ENCODE assay signal across 8 cellular contexts in genomic region chr1:110035236-110035752, GRCh38. TPM values are rescaled to one million over a fixed set of nuclear protein-coding genes. Genes with fewer than 3 reads are reported as not detected.
DNase-seq lines count a peak whose midpoint lies in the region; TF ChIP-seq lines count a peak whose summit lies in the region.

No MANE protein-coding gene starts in this region.

- H3K4ac ChIP-seq in mesendoderm (ENCODE audit: low read depth, low read length): no peak overlapping the region

- peaks cover 12% of the 10 kb centered on the region for H3K36me3 ChIP-seq in mesendoderm (ENCODE audit: control insufficient read depth, insufficient read depth, low read length)

- H3K79me1 ChIP-seq in mesendoderm (ENCODE audit: low read length): peaks cover 10% of the 10 kb centered on the region

- peaks cover 26% of the 10 kb centered on the region for H3K36me3 Mint-ChIP-seq in activated CD4-positive, alpha-beta T cell treated with anti-CD3 and anti-CD28 coated beads, Interleukin-2, amount 10 ng/mL, durations not matched to agents 24 days and 14 days (ENCODE audit: low read depth)
- peaks cover 25% of the 10 kb centered on the region for H3K36me3 Mint-ChIP-seq in MCF 10A (ENCODE audit: insufficient read depth, unreplicated experiment)

- POLR2A ChIA-PET in MCF 10A (lab: Yijun Ruan, JAX): interaction anchor here (0.6 to 3.4 kb wide), 15 partner anchors 9 to 486 kb away, joined by 3 to 24 read pairs (median 5); partner anchors contain the start of genes AHCYL1, GNAI3 and RBM15

- H2AK5ac ChIP-seq in mesendoderm (ENCODE audit: low read length): no peak overlapping the region

- no peak overlapping the region for H3K27ac ChIP-seq in mesendoderm (ENCODE audit: low read depth, low read length)

- no peak overlapping the region for H2BK5ac ChIP-seq in mesendoderm (ENCODE audit: low read length)

- no TSS peak for BruUV-seq in MCF 10A (replicated peaks; lab: Mats Ljungman, UMichigan)

- peaks cover 46% of the 10 kb centered on the region for H3K4me1 Mint-ChIP-seq in activated CD4-positive, alpha-beta T cell treated with anti-CD3 and anti-CD28 coated beads, Interleukin-2, amount 10 ng/mL, durations not matched to agents 24 days and 14 days
- H3K4me1 Mint-ChIP-seq in MCF 10A (ENCODE audit: insufficient read depth, unreplicated experiment): peaks cover 18% of the 10 kb centered on the region

- H3K4me1 ChIP-seq in mesendoderm (ENCODE audit: control insufficient read depth, low read depth, low read length): peaks cover 3% of the 10 kb centered on the region

- no peaks in the 10 kb centered on the region for H3K27me3 ChIP-seq in mesendoderm (ENCODE audit: insufficient read depth, low read length, poor library complexity)

- peak overlapping the region; percentile 97 for H3K4me3 Mint-ChIP-seq in activated CD4-positive, alpha-beta T cell treated with anti-CD3 and anti-CD28 coated beads, Interleukin-2, amount 10 ng/mL, durations not matched to agents 24 days and 14 days
- H3K4me3 Mint-ChIP-seq in MCF 10A (ENCODE audit: unreplicated experiment): peak overlapping the region; percentile 97

- H3K27me3 Mint-ChIP-seq in activated CD4-positive, alpha-beta T cell treated with anti-CD3 and anti-CD28 coated beads, Interleukin-2, amount 10 ng/mL, durations not matched to agents 24 days and 14 days: no peaks in the 10 kb centered on the region
- no peaks in the 10 kb centered on the region for H3K27me3 Mint-ChIP-seq in MCF 10A (ENCODE audit: insufficient read depth, unreplicated experiment)

- peak overlapping the region; percentile 82 for H3K56ac ChIP-seq in mesendoderm (ENCODE audit: low read length)

- H3K23ac ChIP-seq in mesendoderm (ENCODE audit: low read length): no peak overlapping the region

- no peak overlapping the region for H4K5ac ChIP-seq in mesendoderm (ENCODE audit: low read length)

- no peak overlapping the region for H4K8ac ChIP-seq in mesendoderm (ENCODE audit: low read depth, low read length)

- no peak overlapping the region for H3K18ac ChIP-seq in mesendoderm (ENCODE audit: low read length)

- H3K9ac ChIP-seq in mesendoderm (ENCODE audit: low read length): peak overlapping the region; percentile 72

- intact Hi-C loops in activated CD4-positive, alpha-beta T cell treated with anti-CD3 and anti-CD28 coated beads, Interleukin-2, amount 10 ng/mL, durations not matched to agents 24 days and 14 days (cut with micrococcal nuclease): loop anchor here (1.0 to 2.0 kb wide), 3 partner anchors 30 to 487 kb away; partner anchors contain the start of genes CSF1 and GNAI3
- intact Hi-C loops in MCF 10A (cut with micrococcal nuclease): no loop called here

- H3K4me3 ChIP-seq in LNCaP clone FGC (ENCODE audit: low read depth, low read length): peak overlapping the region; percentile 91
- H3K4me3 ChIP-seq in mesendoderm (ENCODE audit: low read length): peak overlapping the region; percentile 80

- TF ChIP-seq CTCF in LNCaP clone FGC (IDR thresholded peaks at IDR 0.05; ENCODE audit: control insufficient read depth, extremely low read depth, insufficient read depth) (no peak), MCF 10A (IDR thresholded peaks at IDR 0.05; ENCODE audit: unreplicated experiment) (no peak)

- H3K79me2 ChIP-seq in mesendoderm (ENCODE audit: control insufficient read depth, insufficient read depth, low read length): peaks cover 15% of the 10 kb centered on the region

- peak overlapping the region; percentile 76 for H3K27ac Mint-ChIP-seq in activated CD4-positive, alpha-beta T cell treated with anti-CD3 and anti-CD28 coated beads, Interleukin-2, amount 10 ng/mL, durations not matched to agents 24 days and 14 days
- H3K27ac Mint-ChIP-seq in MCF 10A (ENCODE audit: low read depth, unreplicated experiment): peak overlapping the region; percentile 94

- peak overlapping the region; percentile 51 for H3K4me2 ChIP-seq in mesendoderm (ENCODE audit: low read length)

- no peak for DNase-seq in activated CD4-positive, alpha-beta T cell treated with anti-CD3 and anti-CD28 coated beads, Interleukin-2, amount 10 ng/mL, durations not matched to agents 24 days and 14 days
- DNase-seq in activated CD4-positive, alpha-beta T cell treated with anti-CD3 and anti-CD28 coated beads, Interleukin-2, amount 50 U/mL, for 4 hours: no peak
- DNase-seq in LNCaP clone FGC (ENCODE audit: low read depth) (no peak), MCF 10A (ENCODE audit: unreplicated experiment) (no peak), mesendoderm (no peak), NCI-H226 (no peak), NCI-H1436 (lab: John Stamatoyannopoulos, UW) (no peak), DMS53 (lab: John Stamatoyannopoulos, UW) (no peak)

- H3K9me3 Mint-ChIP-seq in activated CD4-positive, alpha-beta T cell treated with anti-CD3 and anti-CD28 coated beads, Interleukin-2, amount 10 ng/mL, durations not matched to agents 24 days and 14 days: no peaks in the 10 kb centered on the region
- no peaks in the 10 kb centered on the region for H3K9me3 Mint-ChIP-seq in MCF 10A (ENCODE audit: unreplicated experiment)

- no peak overlapping the region for H2BK15ac ChIP-seq in mesendoderm (replicated peaks; ENCODE audit: low read depth)

- CTCF ChIA-PET in MCF 10A (lab: Yijun Ruan, JAX): interaction anchor here (0.6 to 12.1 kb wide), 10 partner anchors 10 to 689 kb away, joined by 3 to 120 read pairs (median 4); no protein-coding TSS in a partner anchor

- no peak overlapping the region for H2BK120ac ChIP-seq in mesendoderm (ENCODE audit: low read depth, low read length)

- no CpG with 5 or more reads among the region's 16 CpGs for WGBS in mesendoderm (ENCODE audit: extremely low coverage, insufficient coverage, low lambda C conversion rate)

RNA-seq across cellular contexts. Expression of gene STRIP1, which starts 0.9 kb away (rescaled TPM):
- 41.0 and 43.8 TPM in 2 replicates for total RNA-seq in activated CD4-positive, alpha-beta T cell treated with anti-CD3 and anti-CD28 coated beads, Interleukin-2, amount 10 ng/mL, durations not matched to agents 24 days and 14 days
- 35.6 and 40.6 TPM in 2 replicates for total RNA-seq in MCF 10A (2022)
- 23.7 TPM for polyA plus RNA-seq in mesendoderm (2013, experiment 1 of 2)
- polyA plus RNA-seq in mesendoderm (2013, experiment 2 of 2): 23.4 TPM

RNA-seq across cellular contexts. Expression of gene ALX3, which starts 35.2 kb away (rescaled TPM):
- not detected in 2 replicates for total RNA-seq in activated CD4-positive, alpha-beta T cell treated with anti-CD3 and anti-CD28 coated beads, Interleukin-2, amount 10 ng/mL, durations not matched to agents 24 days and 14 days
- total RNA-seq in MCF 10A (2022): not detected in 2 replicates
- 0.21 TPM for polyA plus RNA-seq in mesendoderm (2013, experiment 1 of 2)
- polyA plus RNA-seq in mesendoderm (2013, experiment 2 of 2): 0.24 TPM

RNA-seq across cellular contexts. Expression of gene AHCYL1, which starts 50.7 kb away (rescaled TPM):
- total RNA-seq in activated CD4-positive, alpha-beta T cell treated with anti-CD3 and anti-CD28 coated beads, Interleukin-2, amount 10 ng/mL, durations not matched to agents 24 days and 14 days: 67.1 and 75.3 TPM in 2 replicates
- 104 and 106 TPM in 2 replicates for total RNA-seq in MCF 10A (2022)
- 55.7 TPM for polyA plus RNA-seq in mesendoderm (2013, experiment 1 of 2)
- polyA plus RNA-seq in mesendoderm (2013, experiment 2 of 2): 57.3 TPM
